ENCODE assay signal across 25 cellular contexts in the genomic region with DNA sequence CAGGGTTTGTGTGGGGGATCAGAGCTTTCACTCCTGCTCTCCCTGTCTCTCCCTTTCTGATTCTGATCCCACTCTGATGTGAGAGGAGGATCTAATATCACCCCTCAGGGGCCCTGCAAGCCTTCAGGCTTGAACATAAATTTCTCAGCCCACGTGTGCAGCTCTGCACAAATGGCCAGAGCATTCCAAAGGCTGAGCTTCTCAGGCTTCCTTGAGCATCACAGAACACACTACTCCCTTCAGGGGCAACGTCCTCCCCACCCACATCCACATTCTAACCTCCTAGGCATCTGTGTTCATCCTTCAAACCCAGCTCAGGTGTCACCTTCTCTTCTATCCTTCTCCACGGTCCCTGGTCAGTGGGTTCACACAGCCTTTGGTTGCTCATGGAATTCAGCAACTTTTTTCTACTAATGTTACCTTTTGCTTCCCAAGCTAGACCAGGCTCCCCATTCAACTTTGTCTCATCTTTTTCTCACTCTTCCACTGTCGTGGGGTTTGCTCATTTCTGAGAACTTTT. TPM values are rescaled to one million over a fixed set of nuclear protein-coding genes. Genes with fewer than 3 reads are reported as not detected.
A peak's percentile ranks its signal among the peaks of the same experiment; 100 is the strongest.
DNase-seq lines count a peak whose midpoint lies in the region; ATAC-seq, FAIRE-seq and TF ChIP-seq lines count a peak whose summit lies in the region.
"Had no signal": no experiment of that assay in that cellular context is flagged by ENCODE, and none has a peak within 500 bp of the region (broad histone marks: within the 10 kb centered on the region; RNA-seq: fewer than 3 reads in every experiment).

No MANE protein-coding gene starts in this region.

- no peaks in the 10 kb centered on the region for H3K36me3 ChIP-seq in CD4-positive, CD25-positive, alpha-beta regulatory T cell (ENCODE audit: control insufficient read depth, insufficient read depth, low read length)
- H3K36me3 ChIP-seq in CD8-positive, alpha-beta T cell (ENCODE audit: insufficient read depth, low read length) = no peaks in the 10 kb centered on the region

- intact Hi-C loops in CD8-positive, alpha-beta T cell (cut with DNase I, micrococcal nuclease) = no loop called here

- POLR2A ChIA-PET in CD8-positive, alpha-beta T cell (lab: Charles Lee) = interaction anchor here (1.3 kb wide), 1 partner anchor 20 kb away, joined by 3 read pairs; no protein-coding TSS in a partner anchor
- POLR2A ChIA-PET in naive thymus-derived CD8-positive, alpha-beta T cell (lab: Charles Lee) = interaction anchor here (1.0 to 2.0 kb wide), 5 partner anchors 8 to 43 kb away, joined by 3 to 5 read pairs (median 3); no protein-coding TSS in a partner anchor

- peaks cover 11% of the 10 kb centered on the region for H3K36me3 Mint-ChIP-seq in CD4-positive, CD25-positive, alpha-beta regulatory T cell
- peaks cover 3% of the 10 kb centered on the region for H3K36me3 Mint-ChIP-seq in CD8-positive, alpha-beta T cell
- H3K36me3 Mint-ChIP-seq in activated naive CD8-positive, alpha-beta T cell treated with anti-CD3 and anti-CD28 coated beads, Interleukin-2, amount 50 U/mL, for 24 hours (ENCODE audit: low read depth) = no peaks in the 10 kb centered on the region
- no peaks in the 10 kb centered on the region for H3K36me3 Mint-ChIP-seq in naive thymus-derived CD8-positive, alpha-beta T cell
- H3K36me3 Mint-ChIP-seq: CD14-positive monocyte had no signal

- H3K4me1 ChIP-seq in CD4-positive, CD25-positive, alpha-beta regulatory T cell (ENCODE audit: control insufficient read depth, insufficient read depth, low read length, poor library complexity, severe bottlenecking) = peaks cover 33% of the 10 kb centered on the region
- peaks cover 76% of the 10 kb centered on the region for H3K4me1 ChIP-seq in CD8-positive, alpha-beta T cell (ENCODE audit: insufficient read depth, low read length)
- H3K4me1 ChIP-seq: Caco-2 had no signal

- FAIRE-seq in H54 (lab: Jason Lieb, UNC) = no peak
- FAIRE-seq: A549, G401.6, GM12892 had no signal

- CTCF ChIA-PET in CD8-positive, alpha-beta T cell (lab: Charles Lee) = no interaction called here

- H3K27me3 Mint-ChIP-seq in CD4-positive, CD25-positive, alpha-beta regulatory T cell = no peaks in the 10 kb centered on the region
- H3K27me3 Mint-ChIP-seq in CD8-positive, alpha-beta T cell (ENCODE audit: low read depth) = no peaks in the 10 kb centered on the region
- no peaks in the 10 kb centered on the region for H3K27me3 Mint-ChIP-seq in activated naive CD8-positive, alpha-beta T cell treated with anti-CD3 and anti-CD28 coated beads, Interleukin-2, amount 50 U/mL, for 24 hours
- no peaks in the 10 kb centered on the region for H3K27me3 Mint-ChIP-seq in naive thymus-derived CD8-positive, alpha-beta T cell
- H3K27me3 Mint-ChIP-seq: B cell had no signal

- no peak for DNase-seq in CD4-positive, CD25-positive, alpha-beta regulatory T cell
- DNase-seq in CD8-positive, alpha-beta T cell = no peak
- DNase-seq in activated naive CD8-positive, alpha-beta T cell treated with anti-CD3 and anti-CD28 coated beads, Interleukin-2, amount 50 U/mL, for 24 hours = no peak
- no peak for DNase-seq in naive thymus-derived CD8-positive, alpha-beta T cell
- no peak for DNase-seq in NCI-H510A treated with DMSO at 0.1 percent for 48 hours (lab: John Stamatoyannopoulos, UW)
- DNase-seq in H54 (ENCODE audit: insufficient read length, low spot score) = no peak
- no peak for DNase-seq in T1000 (lab: John Stamatoyannopoulos, UW)
- DNase-seq: Caco-2, DMS153, GM23248, HCEC 1CT, IMR-90, NCI-H1092 treated with DMSO at 0.1 percent for 48 hours, NCI-H1436 treated with DMSO at 0.1 percent for 48 hours, NCI-H1930, PC-9, RPMI8226, SHP77 had no signal

- no peak for ATAC-seq in CD4-positive, CD25-positive, alpha-beta regulatory T cell (ENCODE audit: low read depth in 2 of 2)
- no peak for ATAC-seq in CD8-positive, alpha-beta T cell
- no peak for ATAC-seq in activated naive CD8-positive, alpha-beta T cell treated with anti-CD3 and anti-CD28 coated beads, Interleukin-2, amount 50 U/mL, for 24 hours
- no peak for ATAC-seq in naive thymus-derived CD8-positive, alpha-beta T cell
- ATAC-seq in HG02973 (IDR thresholded peaks at IDR 0.05; ENCODE audit: unreplicated experiment) = no peak
- ATAC-seq: A549 had no signal

- no peak for TF ChIP-seq POLR2A in H54 (IDR thresholded peaks at IDR 0.05; ENCODE audit: low read depth, low read length)

- no peak for TF ChIP-seq CTCF in CD8-positive, alpha-beta T cell (IDR thresholded peaks at IDR 0.05)

- H3K27ac Mint-ChIP-seq in CD4-positive, CD25-positive, alpha-beta regulatory T cell = peak overlapping the region; percentile 37 to 93 (median 83)
- H3K27ac Mint-ChIP-seq in CD8-positive, alpha-beta T cell = peak overlapping the region; percentile 18
- peak overlapping the region; percentile 9 for H3K27ac Mint-ChIP-seq in activated naive CD8-positive, alpha-beta T cell treated with anti-CD3 and anti-CD28 coated beads, Interleukin-2, amount 50 U/mL, for 24 hours
- H3K27ac Mint-ChIP-seq in naive thymus-derived CD8-positive, alpha-beta T cell = peak overlapping the region in 9 of 10 donors; percentile 67 to 93 (median 88)
- H3K27ac Mint-ChIP-seq: B cell, CD14-positive monocyte had no signal

- no peak overlapping the region for H3K4me3 ChIP-seq in CD4-positive, CD25-positive, alpha-beta regulatory T cell (ENCODE audit: low read depth, low read length)
- no peak overlapping the region for H3K4me3 ChIP-seq in CD8-positive, alpha-beta T cell (ENCODE audit: low read depth, low read length)
- H3K4me3 ChIP-seq: A549, GM23248, PC-9 had no signal

- no peak overlapping the region for H3K27ac ChIP-seq in CD4-positive, CD25-positive, alpha-beta regulatory T cell (ENCODE audit: insufficient read depth, low read length, poor library complexity, severe bottlenecking)
- no peak overlapping the region for H3K27ac ChIP-seq in CD8-positive, alpha-beta T cell (ENCODE audit: low read depth, low read length)
- H3K27ac ChIP-seq: A549, GM23248, KMS-11, PC-9 had no signal

- no peaks in the 10 kb centered on the region for H3K9me3 Mint-ChIP-seq in CD4-positive, CD25-positive, alpha-beta regulatory T cell
- H3K9me3 Mint-ChIP-seq in CD8-positive, alpha-beta T cell = no peaks in the 10 kb centered on the region
- no peaks in the 10 kb centered on the region for H3K9me3 Mint-ChIP-seq in activated naive CD8-positive, alpha-beta T cell treated with anti-CD3 and anti-CD28 coated beads, Interleukin-2, amount 50 U/mL, for 24 hours
- no peaks in the 10 kb centered on the region for H3K9me3 Mint-ChIP-seq in naive thymus-derived CD8-positive, alpha-beta T cell

- no peaks in the 10 kb centered on the region for H3K9me3 ChIP-seq in CD4-positive, CD25-positive, alpha-beta regulatory T cell (ENCODE audit: control insufficient read depth in 2 of 2, low read length in 2 of 2)
- no peaks in the 10 kb centered on the region for H3K9me3 ChIP-seq in CD8-positive, alpha-beta T cell (ENCODE audit: low read length)
- H3K9me3 ChIP-seq: A549, Caco-2 had no signal

- H3K27me3 ChIP-seq in CD4-positive, CD25-positive, alpha-beta regulatory T cell (ENCODE audit: control insufficient read depth, insufficient read depth, low read length) = no peaks in the 10 kb centered on the region
- H3K27me3 ChIP-seq in CD8-positive, alpha-beta T cell (ENCODE audit: insufficient read depth, low read length) = no peaks in the 10 kb centered on the region

- no peak overlapping the region for H3K4me3 Mint-ChIP-seq in CD4-positive, CD25-positive, alpha-beta regulatory T cell
- H3K4me3 Mint-ChIP-seq in CD8-positive, alpha-beta T cell = no peak overlapping the region
- no peak overlapping the region for H3K4me3 Mint-ChIP-seq in activated naive CD8-positive, alpha-beta T cell treated with anti-CD3 and anti-CD28 coated beads, Interleukin-2, amount 50 U/mL, for 24 hours
- peak overlapping the region in 4 of 10 donors; percentile 20 to 36 (median 26) for H3K4me3 Mint-ChIP-seq in naive thymus-derived CD8-positive, alpha-beta T cell
- H3K4me3 Mint-ChIP-seq: B cell had no signal

- peaks cover 36 to 85% (median 55%) of the 10 kb centered on the region in 4 donors for H3K4me1 Mint-ChIP-seq in CD4-positive, CD25-positive, alpha-beta regulatory T cell
- H3K4me1 Mint-ChIP-seq in CD8-positive, alpha-beta T cell (ENCODE audit: low read depth) = peaks cover 86% of the 10 kb centered on the region
- peaks cover 70% of the 10 kb centered on the region for H3K4me1 Mint-ChIP-seq in activated naive CD8-positive, alpha-beta T cell treated with anti-CD3 and anti-CD28 coated beads, Interleukin-2, amount 50 U/mL, for 24 hours
- peaks cover 48 to 85% (median 84%) of the 10 kb centered on the region in 4 donors for H3K4me1 Mint-ChIP-seq in naive thymus-derived CD8-positive, alpha-beta T cell
- H3K4me1 Mint-ChIP-seq: CD14-positive monocyte had no signal

RNA-seq across cellular contexts. Expression of gene DOCK9, which starts 24.4 kb away (rescaled TPM):
- 75.0 TPM for total RNA-seq in CD4-positive, CD25-positive, alpha-beta regulatory T cell
- 1 to 10 TPM; 4.4 to 8.3 (median 6.6) TPM for polyA plus RNA-seq in CD4-positive, CD25-positive, alpha-beta regulatory T cell
- 10 to 100 TPM; 66.3 to 75.5 TPM for total RNA-seq in CD8-positive, alpha-beta T cell
- 100 to 1,000 TPM; 201 to 211 TPM for total RNA-seq in naive thymus-derived CD8-positive, alpha-beta T cell
- polyA plus RNA-seq in naive thymus-derived CD8-positive, alpha-beta T cell = 10 to 100 TPM in 2 of 3 donors, 1 to 10 TPM in 1; 6.6 to 36.8 (median 21.0) TPM
- polyA plus RNA-seq: CD14-positive monocyte had no signal

Comparison
In these comparisons a context has a peak if more than half of its experiments do, and no peak if none do; other contexts are left out.
1. H3K27ac Mint-ChIP-seq: peak in every context shown above with its lines; median percentile 88 in naive thymus-derived CD8-positive, alpha-beta T cell; 83 in CD4-positive, CD25-positive, alpha-beta regulatory T cell; 18 in CD8-positive, alpha-beta T cell; 9 in activated naive CD8-positive, alpha-beta T cell treated with anti-CD3 and anti-CD28 coated beads, Interleukin-2, amount 50 U/mL, for 24 hours.